In genomic region chr1:27556435-27556780, GRCh38 we compare ENCODE assay signal across 8 cellular contexts. TPM values are rescaled to one million over a fixed set of nuclear protein-coding genes. Genes with fewer than 3 reads are reported as not detected.
DNase-seq lines count a peak whose midpoint lies in the region; ATAC-seq, FAIRE-seq and TF ChIP-seq lines count a peak whose summit lies in the region.

No MANE protein-coding gene starts in this region.

- CTCF ChIA-PET in K562 (lab: Yijun Ruan, JAX; ENCODE audit: low intra/inter-chr PET ratio) = interaction anchor here (0.8 to 0.9 kb wide), 3 partner anchors 48 to 104 kb away, joined by 3 to 18 read pairs (median 6); no protein-coding TSS in a partner anchor

- H3K79me2 ChIP-seq in K562 (ENCODE audit: control insufficient read depth, insufficient read depth, low read length) = peaks cover 29% of the 10 kb centered on the region

- no peak for FAIRE-seq in K562 (lab: Jason Lieb, UNC)

- peak overlapping the region; percentile 17; the same call in 1 of the 2 replicates for H3K4me2 ChIP-seq in K562 (ENCODE audit: insufficient read depth, low read length)

- H3K4me3 ChIP-seq in K562 = no peak overlapping the region
- H3K4me3 ChIP-seq in muscle layer of colon (ENCODE audit: low read depth in 1 of 2, low read length in 2 of 2) = peak overlapping the region in 1 of 2 donors; percentile 29
- H3K4me3 ChIP-seq in transverse colon = no peak overlapping the region

- no peak overlapping the region; the same call in 2 of the 3 replicates for H3K27ac ChIP-seq in K562 (ENCODE audit: extremely low read depth, low read depth, low read length)
- H3K27ac ChIP-seq in muscle layer of colon (ENCODE audit: low read depth, low read length) = peak overlapping the region; percentile 82
- peak overlapping the region; percentile 88 to 97 (median 90) for H3K27ac ChIP-seq in transverse colon

- TF ChIP-seq RAD21 in K562 (CRISPR knock-in tag; conservative IDR thresholded peaks at IDR 0.05 in 1 of 2, IDR thresholded peaks at IDR 0.05 in 1 of 2) = no peak

- H4K20me1 ChIP-seq in K562 (replicated peaks; ENCODE audit: control insufficient read depth, insufficient read depth, low read length) = 0 out of 2 replicates have a peak, but pooled peaks cover 3% of the 10 kb centered on the region

- TF ChIP-seq EP300 in K562 (IDR thresholded peaks at IDR 0.05; ENCODE audit: low read length) = no peak
- TF ChIP-seq EP300 in transverse colon (IDR thresholded peaks at IDR 0.05; ENCODE audit: low read depth) = no peak

- POLR2A ChIA-PET in K562 (lab: Yijun Ruan, JAX) = interaction anchor here (0.7 to 3.3 kb wide), 9 partner anchors 8 to 140 kb away, joined by 3 to 29 read pairs (median 4); no protein-coding TSS in a partner anchor

- H3K9me3 ChIP-seq in K562 (replicated peaks; ENCODE audit: control insufficient read depth, insufficient read depth, low read depth, low read length) (no peaks in the 10 kb centered on the region), muscle layer of colon (ENCODE audit: low read length) (no peaks in the 10 kb centered on the region), transverse colon (no peaks in the 10 kb centered on the region)

- H3K9ac ChIP-seq in K562 (ENCODE audit: insufficient read depth in 1 of 2, low read depth in 2 of 2, low read length in 2 of 2) (peak overlapping the region in 1 of 2 experiments; percentile 83; a peak in 1 of 4 replicates), muscle layer of colon (ENCODE audit: low read length) (peak overlapping the region; percentile 34)

- in situ Hi-C loops in K562 (cut with MboI) = loop anchor here (5.0 to 10.0 kb wide), 2 partner anchors 48 to 106 kb away; partner anchors contain the start of gene AHDC1
- in situ Hi-C loops in transverse colon (cut with MboI; ENCODE audit: low pct_ligation_motif_present in 1 of 4, low pct_unique_long_range_greater_than_20kb in 1 of 4, low sequenced_read_pairs in 3 of 4) = loop anchor here in 3 of 4 donors (5.0 to 10.0 kb wide), 2 partner anchors 48 to 106 kb away; partner anchors contain the start of gene AHDC1 (in 3 of the 3)

- no peak for DNase-seq in activated naive CD4-positive, alpha-beta T cell (lab: John Stamatoyannopoulos, UW)
- DNase-seq in K562 (ENCODE audit: extremely low read depth in 1 of 4, low spot score in 3 of 4) (no peak), transverse colon (no peak), COR-L47 (lab: John Stamatoyannopoulos, UW) (no peak), DMS114 treated with DMSO at 0.1 percent for 48 hours (lab: John Stamatoyannopoulos, UW; ENCODE audit: unreplicated experiment) (no peak)

- no peaks in the 10 kb centered on the region for H3K9me1 ChIP-seq in K562 (ENCODE audit: control insufficient read depth, insufficient read depth, low read length)

- no peak overlapping the region for H2AFZ ChIP-seq in K562 (ENCODE audit: low read depth, low read length)

- ATAC-seq in K562 = no peak; the same call in 2 of the 3 replicates
- ATAC-seq in HG02763 (IDR thresholded peaks at IDR 0.05; ENCODE audit: unreplicated experiment) = no peak

- H3K27ac Mint-ChIP-seq in activated naive CD4-positive, alpha-beta T cell treated with anti-CD3 and anti-CD28 coated beads, Interleukin-2, amount 50 U/mL, for 24 hours = peak overlapping the region; percentile 46

- no peak overlapping the region for H3K4me3 Mint-ChIP-seq in activated naive CD4-positive, alpha-beta T cell treated with anti-CD3 and anti-CD28 coated beads, Interleukin-2, amount 50 U/mL, for 24 hours

- H3K36me3 ChIP-seq in K562 (ENCODE audit: control insufficient read depth, insufficient read depth, low read length) (peaks cover 66% of the 10 kb centered on the region), muscle layer of colon (ENCODE audit: insufficient read depth, low read length) (peaks cover 27% of the 10 kb centered on the region), transverse colon (no peaks in the 10 kb centered on the region)

- no peaks in the 10 kb centered on the region for H3K9me3 Mint-ChIP-seq in activated naive CD4-positive, alpha-beta T cell treated with anti-CD3 and anti-CD28 coated beads, Interleukin-2, amount 50 U/mL, for 24 hours

- WGBS in K562 (ENCODE audit: insufficient coverage, low coverage, missing lambda C conversion rate) = 29% methylated on average over 2 of the region's 2 CpGs
- WGBS in transverse colon (ENCODE audit: low coverage in 1 of 2), 2 donors = 52 to 83% methylated on average over 1 to 2 of the region's 2 CpGs

- no TSS peak for BruUV-seq in K562 (replicated peaks; lab: Mats Ljungman, UMichigan)

- H3K36me3 Mint-ChIP-seq in activated naive CD4-positive, alpha-beta T cell treated with anti-CD3 and anti-CD28 coated beads, Interleukin-2, amount 50 U/mL, for 24 hours = no peaks in the 10 kb centered on the region

- no peaks in the 10 kb centered on the region for H3K27me3 Mint-ChIP-seq in activated naive CD4-positive, alpha-beta T cell treated with anti-CD3 and anti-CD28 coated beads, Interleukin-2, amount 50 U/mL, for 24 hours

- H3K4me1 Mint-ChIP-seq in activated naive CD4-positive, alpha-beta T cell treated with anti-CD3 and anti-CD28 coated beads, Interleukin-2, amount 50 U/mL, for 24 hours = peaks cover 37% of the 10 kb centered on the region

- TF ChIP-seq CTCF in K562 (IDR thresholded peaks at IDR 0.05 in 2 of 3, conservative IDR thresholded peaks at IDR 0.05 in 1 of 3; ENCODE audit: insufficient read depth in 2 of 3, low read depth in 1 of 3, low read length in 3 of 3) (no peak), transverse colon (IDR thresholded peaks at IDR 0.05) (no peak)

- H3K4me1 ChIP-seq in K562 (replicated peaks in 1 of 2; ENCODE audit: control insufficient read depth in 2 of 2, insufficient read depth in 2 of 2, low read length in 2 of 2) (peaks cover 53 to 58% of the 10 kb centered on the region in 2 experiments), muscle layer of colon (ENCODE audit: insufficient read depth, low read length) (peaks cover 68% of the 10 kb centered on the region), transverse colon (peaks cover 39 to 54% (median 49%) of the 10 kb centered on the region in 4 donors)

- H3K27me3 ChIP-seq in K562 (ENCODE audit: control insufficient read depth in 2 of 2, insufficient read depth in 2 of 2, low read length in 2 of 2) (no peaks in the 10 kb centered on the region), muscle layer of colon (ENCODE audit: control insufficient read depth in 1 of 2, insufficient read depth in 2 of 2, low read length in 2 of 2) (no peaks in the 10 kb centered on the region), transverse colon (no peaks in the 10 kb centered on the region)

- intact Hi-C loops in K562 (cut with micrococcal nuclease) (loop anchor here (1.0 to 5.0 kb wide), 4 partner anchors 32 to 164 kb away; partner anchors contain the start of gene GPR3), transverse colon (cut with DNase I; ENCODE audit: low total_unique reads) (no loop called here)

- TF ChIP-seq POLR2A in K562 (conservative IDR thresholded peaks at IDR 0.05) (no peak), transverse colon (IDR thresholded peaks at IDR 0.05) (no peak)

TF ChIP-seq in K562, 482 proteins besides CTCF, POLR2A, EP300 and RAD21 (continues in another document):
- TF ChIP-seq KLF13 (tag; IDR thresholded peaks at IDR 0.05; ENCODE audit: borderline replicate concordance, low read depth) (no peak), HDAC3 (IDR thresholded peaks at IDR 0.05; ENCODE audit: borderline replicate concordance, partially characterized antibody) (no peak), CHD4 (IDR thresholded peaks at IDR 0.05; ENCODE audit: insufficient read depth, insufficient replicate concordance, low read depth, low read length, poor library complexity, severe bottlenecking) (peak; percentile 71)
- TF ChIP-seq, protein P1, sequence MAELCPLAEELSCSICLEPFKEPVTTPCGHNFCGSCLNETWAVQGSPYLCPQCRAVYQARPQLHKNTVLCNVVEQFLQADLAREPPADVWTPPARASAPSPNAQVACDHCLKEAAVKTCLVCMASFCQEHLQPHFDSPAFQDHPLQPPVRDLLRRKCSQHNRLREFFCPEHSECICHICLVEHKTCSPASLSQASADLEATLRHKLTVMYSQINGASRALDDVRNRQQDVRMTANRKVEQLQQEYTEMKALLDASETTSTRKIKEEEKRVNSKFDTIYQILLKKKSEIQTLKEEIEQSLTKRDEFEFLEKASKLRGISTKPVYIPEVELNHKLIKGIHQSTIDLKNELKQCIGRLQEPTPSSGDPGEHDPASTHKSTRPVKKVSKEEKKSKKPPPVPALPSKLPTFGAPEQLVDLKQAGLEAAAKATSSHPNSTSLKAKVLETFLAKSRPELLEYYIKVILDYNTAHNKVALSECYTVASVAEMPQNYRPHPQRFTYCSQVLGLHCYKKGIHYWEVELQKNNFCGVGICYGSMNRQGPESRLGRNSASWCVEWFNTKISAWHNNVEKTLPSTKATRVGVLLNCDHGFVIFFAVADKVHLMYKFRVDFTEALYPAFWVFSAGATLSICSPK (IDR thresholded peaks at IDR 0.05; ENCODE audit: borderline replicate concordance) = 0 out of 2 replicates have a peak, but pooled peaks have one; percentile 13

RNA-seq across cellular contexts. Expression of gene AHDC1, which starts 47.5 kb away (rescaled TPM):
- total RNA-seq in K562 (2011; cell fraction: chromatin; rRNA removed; ENCODE audit: low replicate concordance) = 62.5 and 101 TPM in 2 replicates
- total RNA-seq in K562 (2011; cell fraction: nucleolus; rRNA removed) = 36.7 and 38.9 TPM in 2 replicates
- 49.2 and 72.8 TPM in 2 replicates for total RNA-seq in K562 (2011; cell fraction: nucleoplasm; rRNA removed)
- total RNA-seq in K562 (2014; rRNA removed) (7.9 and 12.5 TPM in 2 replicates), K562 (2014; rRNA removed; fragmentation: Illumina TruSeq; extraction: Trizol) (3.6 and 4.6 TPM in 2 replicates), K562 (2015; rRNA removed; fragmentation: Illumina TruSeq; extraction: Trizol) (4.7 and 4.8 TPM in 2 replicates), K562 (2021) (36.4 and 37.8 TPM in 2 replicates), transverse colon (10 to 100 TPM; 11.7 to 34.4 (median 21.3) TPM)
- polyA plus RNA-seq in K562 (2011; rRNA removed) (3.1 and 4.2 TPM in 2 replicates), K562 (2014; fragmentation: Illumina TruSeq; extraction: Trizol) (5.4 and 9.5 TPM in 2 replicates), K562 (2014; fragmentation: Nextera tagmentation; extraction: Ambion mirVana) (under 1 TPM; 0.21 to 0.59 TPM), K562 (2014; rRNA removed) (8.5 and 9.0 TPM in 2 replicates)
- polyA plus RNA-seq in K562 (2011; cell fraction: cytosol; rRNA removed) = 2.3 and 3.9 TPM in 2 replicates
- polyA plus RNA-seq in K562 (2011; cell fraction: nucleus; rRNA removed) = 13.3 and 21.8 TPM in 2 replicates
- polyA plus RNA-seq in K562 (2012) = 13.7 and 18.2 TPM in 2 replicates
- 3.7 and 9.1 TPM in 2 replicates for polyA minus RNA-seq in K562 (2011; rRNA and poly(A)+ RNA removed)
- polyA minus RNA-seq in K562 (2011; cell fraction: cytosol; rRNA and poly(A)+ RNA removed) = 12.2 and 15.2 TPM in 2 replicates
- 10.6 and 11.6 TPM in 2 replicates for polyA minus RNA-seq in K562 (2011; cell fraction: nucleus; rRNA and poly(A)+ RNA removed)
